8 cellular contexts compared by ENCODE assay signal in the genomic region with DNA sequence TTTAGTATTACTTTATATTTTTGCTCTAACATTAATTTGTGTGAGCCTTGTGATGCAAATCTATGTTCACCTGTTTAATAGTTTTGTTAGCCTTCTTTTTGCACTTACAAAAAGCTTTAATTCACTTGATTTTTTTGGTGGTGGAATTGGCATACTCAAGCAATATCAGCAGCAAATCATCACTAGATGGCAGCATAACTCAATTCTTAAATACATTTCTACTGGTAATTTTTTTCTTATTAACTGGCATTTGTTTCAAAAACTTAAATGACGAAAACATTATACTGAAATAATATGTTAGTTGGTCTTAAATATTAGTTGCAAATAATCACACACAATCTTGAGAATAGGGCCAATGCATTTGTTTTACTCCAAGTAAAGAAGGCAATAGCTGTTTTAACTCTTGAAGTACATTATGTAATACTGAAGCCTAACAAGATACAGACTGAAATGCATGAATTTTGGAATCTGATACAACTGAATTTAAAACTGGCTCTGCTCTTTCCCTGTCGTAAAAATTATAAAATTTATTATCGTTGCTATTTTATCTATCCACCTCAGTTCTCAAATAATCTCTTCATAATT.
A peak's percentile ranks its signal among the peaks of the same experiment; 100 is the strongest.
DNase-seq lines count a peak whose midpoint lies in the region; ATAC-seq and TF ChIP-seq lines count a peak whose summit lies in the region.

No MANE protein-coding gene starts in this region.

- H3K9me2 ChIP-seq in PC-3 (replicated peaks; ENCODE audit: low read length), result no peaks in the 10 kb centered on the region

- H3K27me3 ChIP-seq in PC-3 (ENCODE audit: low read length), result no peaks in the 10 kb centered on the region
- H3K27me3 ChIP-seq in fibroblast of lung (ENCODE audit: control insufficient read depth, insufficient read depth, low read length), result no peaks in the 10 kb centered on the region

- DNase-seq in GM12864 (ENCODE audit: low read depth) (peak; percentile 8), HT1080 (ENCODE audit: low read depth) (peak; percentile 54), PC-3 (peak; percentile 65), fibroblast of lung (ENCODE audit: low read depth in 2 of 2) (peak; percentile 50 to 79), retinal pigment epithelial cell (ENCODE audit: low read depth) (peak; percentile 12), ureter (ENCODE audit: low spot score) (no peak)
- DNase-seq in activated T-cell treated with anti-CD3 and anti-CD28 coated beads, Interleukin-2, amount 50 U/mL, for 1 hour, result no peak
- no peak for DNase-seq in NK-92 treated with Interleukin-12 subunit alpha and Interleukin-12 subunit beta, amount 100 ng/mL, for 24 hours (lab: John Stamatoyannopoulos, UW)

- H3K36me3 ChIP-seq in PC-3 (ENCODE audit: low read depth, low read length) (no peaks in the 10 kb centered on the region), fibroblast of lung (ENCODE audit: control insufficient read depth, insufficient read depth, low read length) (no peaks in the 10 kb centered on the region)

- H2AFZ ChIP-seq in PC-3 (ENCODE audit: low read length) (0 out of 2 replicates have a peak overlapping the region, but pooled peaks have one; percentile 31), fibroblast of lung (ENCODE audit: low read length) (no peak overlapping the region)

- H3F3A ChIP-seq in PC-3 (ENCODE audit: low read length, unreplicated experiment), result no peaks in the 10 kb centered on the region

- H4K20me1 ChIP-seq in PC-3 (ENCODE audit: low read length), result no peaks in the 10 kb centered on the region
- H4K20me1 ChIP-seq in fibroblast of lung (ENCODE audit: control insufficient read depth, extremely low read depth, insufficient read depth, low read length), result no peaks in the 10 kb centered on the region

- H3K4me1 ChIP-seq in PC-3 (ENCODE audit: insufficient read depth, low read length), result no peaks in the 10 kb centered on the region
- no peaks in the 10 kb centered on the region for H3K4me1 ChIP-seq in fibroblast of lung (ENCODE audit: control insufficient read depth, extremely low read depth, insufficient read depth, low read length)

- H3K27ac ChIP-seq in PC-3 (ENCODE audit: low read length) (no peak overlapping the region), fibroblast of lung (ENCODE audit: insufficient read depth, low read length) (no peak overlapping the region)

- CTCF ChIA-PET in PC-3 (lab: Charles Lee), result interaction anchor here (0.5 to 0.7 kb wide), 2 partner anchors 16 to 131 kb away, joined by 3 read pairs; no protein-coding TSS in a partner anchor

- no peak overlapping the region for H3K9ac ChIP-seq in PC-3 (ENCODE audit: low read length)
- H3K9ac ChIP-seq in fibroblast of lung (ENCODE audit: insufficient read depth, low read length), result no peak overlapping the region

- POLR2A ChIA-PET in PC-3 (lab: Charles Lee; ENCODE audit: unreplicated experiment), result no interaction called here

- 0 out of 2 replicates have a peak, but pooled peaks have one; percentile 31 for ATAC-seq in PC-3

- BruUV-seq in PC-3 (replicated peaks; lab: Mats Ljungman, UMichigan), result no TSS peak

- no peak overlapping the region for H3K4me3 ChIP-seq in GM12864 (ENCODE audit: low read depth, low read length)
- H3K4me3 ChIP-seq in PC-3 (ENCODE audit: low read length), result no peak overlapping the region
- no peak overlapping the region for H3K4me3 ChIP-seq in fibroblast of lung (replicated peaks in 1 of 4; ENCODE audit: control extremely low read depth in 1 of 4, insufficient read depth in 1 of 4, low read depth in 3 of 4, low read length in 4 of 4)
- H3K4me3 ChIP-seq in retinal pigment epithelial cell (ENCODE audit: low read length), result no peak overlapping the region

- intact Hi-C loops in PC-3 (cut with micrococcal nuclease), result loop anchor here (1.0 to 5.0 kb wide), 4 partner anchors 369 to 816 kb away; no protein-coding TSS in a partner anchor

- H3K4me2 ChIP-seq in PC-3 (ENCODE audit: low read length) (no peak overlapping the region), fibroblast of lung (ENCODE audit: extremely low read depth, insufficient read depth, low read length) (peak overlapping the region; percentile 40)

- H3K79me2 ChIP-seq in PC-3 (ENCODE audit: low read length) (no peaks in the 10 kb centered on the region), fibroblast of lung (ENCODE audit: control insufficient read depth, insufficient read depth, low read length) (no peaks in the 10 kb centered on the region)

- peak; percentile 34 for TF ChIP-seq CTCF in GM12864 (IDR thresholded peaks at IDR 0.05; ENCODE audit: low read depth, low read length, missing control alignments)
- TF ChIP-seq CTCF in PC-3 (conservative IDR thresholded peaks at IDR 0.05; ENCODE audit: low read depth, low read length), result peak; percentile 80
- peak; percentile 44 to 69 for TF ChIP-seq CTCF in fibroblast of lung (conservative IDR thresholded peaks at IDR 0.05 in 1 of 2, IDR thresholded peaks at IDR 0.05 in 1 of 2; ENCODE audit: low read depth in 1 of 2, low read length in 2 of 2)
- TF ChIP-seq CTCF in retinal pigment epithelial cell (conservative IDR thresholded peaks at IDR 0.05; ENCODE audit: low read depth, low read length), result peak; percentile 68

- H3K9me3 ChIP-seq in PC-3 (ENCODE audit: low read length) (no peaks in the 10 kb centered on the region), fibroblast of lung (ENCODE audit: control insufficient read depth, insufficient read depth, low read depth, low read length) (no peaks in the 10 kb centered on the region)

Comparison
In these comparisons a context has a peak if more than half of its experiments do, and no peak if none do; other contexts are left out.
1. DNase-seq: peak in GM12864 (single experiment), HT1080 (single experiment), PC-3 (single experiment), fibroblast of lung (2 of 2) and retinal pigment epithelial cell (single experiment); none in ureter (single experiment), activated T-cell treated with anti-CD3 and anti-CD28 coated beads, Interleukin-2, amount 50 U/mL, for 1 hour (single experiment) and NK-92 treated with Interleukin-12 subunit alpha and Interleukin-12 subunit beta, amount 100 ng/mL, for 24 hours (single experiment).
2. Peak in every context shown above with its lines, with median percentiles within 50 percentile points of each other: CTCF ChIP-seq.